15 cellular contexts compared by ENCODE assay signal in the genomic region with DNA sequence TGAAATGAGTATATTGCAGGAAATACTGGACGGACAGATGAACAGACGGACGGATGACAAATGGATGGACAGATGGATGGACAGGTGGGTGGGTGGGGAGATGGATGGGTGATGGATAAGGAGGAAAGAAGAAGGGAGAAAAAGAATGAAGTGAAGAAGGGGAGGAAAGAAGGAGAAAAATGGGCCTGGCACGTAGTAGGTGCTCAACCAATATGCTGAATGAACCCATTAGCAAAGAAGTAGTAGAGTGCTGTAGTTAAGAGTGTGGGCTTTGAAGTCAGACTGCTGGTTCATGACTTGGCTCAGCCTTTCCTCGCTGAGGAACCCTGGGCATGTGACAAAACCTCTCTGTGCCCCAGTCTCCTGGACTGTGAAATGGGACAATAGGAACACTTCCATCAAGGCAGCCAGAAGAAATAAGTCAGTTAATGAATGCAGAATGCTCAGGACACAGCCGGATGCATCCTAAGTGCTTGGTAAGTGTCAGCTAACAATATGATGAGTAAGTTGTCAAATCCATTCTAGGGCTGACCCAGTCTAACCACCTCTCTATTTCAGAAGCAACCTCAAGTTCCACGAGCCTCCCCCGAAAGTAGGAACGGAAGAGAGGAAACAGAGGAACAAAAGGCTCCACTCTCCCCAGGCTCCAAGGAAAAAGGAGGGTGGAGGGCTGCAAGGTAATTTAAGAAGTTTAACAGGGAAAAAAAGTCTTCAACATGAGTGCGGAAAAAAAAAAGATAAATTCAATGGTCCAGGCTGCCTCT. TPM values are rescaled to one million over a fixed set of nuclear protein-coding genes. Genes with fewer than 3 reads are reported as not detected.
A peak's percentile ranks its signal among the peaks of the same experiment; 100 is the strongest.
DNase-seq lines count a peak whose midpoint lies in the region; ATAC-seq and TF ChIP-seq lines count a peak whose summit lies in the region.
"Had no signal": no experiment of that assay in that cellular context is flagged by ENCODE, and none has a peak within 500 bp of the region (broad histone marks: within the 10 kb centered on the region; RNA-seq: fewer than 3 reads in every experiment).

No MANE protein-coding gene starts in this region.

- H3K4me3 Mint-ChIP-seq in CD4-positive, CD25-positive, alpha-beta regulatory T cell = peak overlapping the region; percentile 44 to 82 (median 74)
- H3K4me3 Mint-ChIP-seq in activated T-helper 17 cell treated with anti-CD3 and anti-CD28 coated beads, Interleukin-2, amount 50 U/mL, for 72 hours = no peak overlapping the region
- H3K4me3 Mint-ChIP-seq in naive B cell = peak overlapping the region in 2 of 8 donors; percentile 5 to 19

- no peak for DNase-seq in CD4-positive, CD25-positive, alpha-beta regulatory T cell
- peak; percentile 55 for DNase-seq in GM13977 (ENCODE audit: low spot score)
- DNase-seq in naive B cell = no peak
- no peak for DNase-seq in putamen (ENCODE audit: low spot score)
- DNase-seq: activated CD4-positive, alpha-beta T cell treated with anti-CD3 and anti-CD28 coated beads for 4 hours; activated gamma-delta T cell treated with Interleukin-2 at 50 U/mL for 16 hours; Calu3; Kasumi-1; kidney glomerular epithelial cell; T-helper 1 cell had no signal

- peak overlapping the region; percentile 38 for H3K4me3 ChIP-seq in CD4-positive, CD25-positive, alpha-beta regulatory T cell (ENCODE audit: low read depth, low read length)
- H3K4me3 ChIP-seq: Peyer's patch, skin epidermis had no signal

- ATAC-seq in CD4-positive, CD25-positive, alpha-beta regulatory T cell (ENCODE audit: low read depth in 2 of 2) = no peak
- peak; percentile 63 for ATAC-seq in activated T-helper 17 cell treated with anti-CD3 and anti-CD28 coated beads, Interleukin-2, amount 50 U/mL, for 72 hours (replicated peaks)
- ATAC-seq in naive B cell (ENCODE audit: low read depth in 2 of 2) (no peak), GM21390 (IDR thresholded peaks at IDR 0.05; ENCODE audit: unreplicated experiment) (no peak), GM18511 (IDR thresholded peaks at IDR 0.05; ENCODE audit: unreplicated experiment) (no peak)

- TF ChIP-seq CTCF in GM13977 (IDR thresholded peaks at IDR 0.05; ENCODE audit: extremely low read depth, insufficient read depth, missing control alignments) = no peak

- peaks cover 38 to 87% (median 74%) of the 10 kb centered on the region in 4 donors for H3K4me1 Mint-ChIP-seq in CD4-positive, CD25-positive, alpha-beta regulatory T cell
- peaks cover 71% of the 10 kb centered on the region for H3K4me1 Mint-ChIP-seq in activated T-helper 17 cell treated with anti-CD3 and anti-CD28 coated beads, Interleukin-2, amount 50 U/mL, for 72 hours
- peaks cover 62 to 88% (median 79%) of the 10 kb centered on the region in 3 donors for H3K4me1 Mint-ChIP-seq in naive B cell

- peaks cover 24% of the 10 kb centered on the region for H3K36me3 ChIP-seq in CD4-positive, CD25-positive, alpha-beta regulatory T cell (ENCODE audit: control insufficient read depth, insufficient read depth, low read length)
- H3K36me3 ChIP-seq: Peyer's patch had no signal

- in situ Hi-C loops in GM13977 (cut with MboI; ENCODE audit: low pct_unique_long_range_greater_than_20kb, low sequenced_read_pairs, unreplicated experiment) = no loop called here

- no peaks in the 10 kb centered on the region for H3K27me3 ChIP-seq in CD4-positive, CD25-positive, alpha-beta regulatory T cell (ENCODE audit: control insufficient read depth, insufficient read depth, low read length)
- H3K27me3 ChIP-seq: Peyer's patch had no signal

- H3K9me3 ChIP-seq in CD4-positive, CD25-positive, alpha-beta regulatory T cell (ENCODE audit: control insufficient read depth in 2 of 2, low read length in 2 of 2) = no peaks in the 10 kb centered on the region
- H3K9me3 ChIP-seq: Peyer's patch had no signal

- no peaks in the 10 kb centered on the region for H3K27me3 Mint-ChIP-seq in CD4-positive, CD25-positive, alpha-beta regulatory T cell
- no peaks in the 10 kb centered on the region for H3K27me3 Mint-ChIP-seq in activated T-helper 17 cell treated with anti-CD3 and anti-CD28 coated beads, Interleukin-2, amount 50 U/mL, for 72 hours
- no peaks in the 10 kb centered on the region for H3K27me3 Mint-ChIP-seq in naive B cell

- H3K27ac Mint-ChIP-seq in CD4-positive, CD25-positive, alpha-beta regulatory T cell = peak overlapping the region; percentile 77 to 90 (median 85)
- no peak overlapping the region for H3K27ac Mint-ChIP-seq in activated T-helper 17 cell treated with anti-CD3 and anti-CD28 coated beads, Interleukin-2, amount 50 U/mL, for 72 hours
- H3K27ac Mint-ChIP-seq in naive B cell = peak overlapping the region in 5 of 6 donors; percentile 74 to 97 (median 94)

- H3K27ac ChIP-seq in CD4-positive, CD25-positive, alpha-beta regulatory T cell (ENCODE audit: insufficient read depth, low read length, poor library complexity, severe bottlenecking) = peak overlapping the region; percentile 52

- peaks cover 67% of the 10 kb centered on the region for H3K4me1 ChIP-seq in CD4-positive, CD25-positive, alpha-beta regulatory T cell (ENCODE audit: control insufficient read depth, insufficient read depth, low read length, poor library complexity, severe bottlenecking)

- H3K9me3 Mint-ChIP-seq in CD4-positive, CD25-positive, alpha-beta regulatory T cell = peaks cover 0 to 1% (median 0%) of the 10 kb centered on the region in 7 donors
- H3K9me3 Mint-ChIP-seq in activated T-helper 17 cell treated with anti-CD3 and anti-CD28 coated beads, Interleukin-2, amount 50 U/mL, for 72 hours = no peaks in the 10 kb centered on the region
- no peaks in the 10 kb centered on the region for H3K9me3 Mint-ChIP-seq in naive B cell

- H3K36me3 Mint-ChIP-seq in CD4-positive, CD25-positive, alpha-beta regulatory T cell = peaks cover 12% of the 10 kb centered on the region
- H3K36me3 Mint-ChIP-seq in activated T-helper 17 cell treated with anti-CD3 and anti-CD28 coated beads, Interleukin-2, amount 50 U/mL, for 72 hours (ENCODE audit: low read depth) = peaks cover 49% of the 10 kb centered on the region
- no peaks in the 10 kb centered on the region for H3K36me3 Mint-ChIP-seq in naive B cell

RNA-seq across cellular contexts. Expression of gene PREX1, which starts 37.8 kb away (rescaled TPM):
- 264 TPM for total RNA-seq in CD4-positive, CD25-positive, alpha-beta regulatory T cell
- polyA plus RNA-seq in CD4-positive, CD25-positive, alpha-beta regulatory T cell = 10 to 100 TPM; 40.8 to 58.5 (median 50.1) TPM
- 100 to 1,000 TPM in 1 of 2 donors, 10 to 100 TPM in 1; 96.1 to 111 TPM for total RNA-seq in activated T-helper 17 cell treated with anti-CD3 and anti-CD28 coated beads, Interleukin-2, amount 50 U/mL, for 72 hours
- 10 to 100 TPM; 13.3 to 37.5 (median 17.1) TPM for polyA plus RNA-seq in naive B cell (ENCODE audit: low read depth in 6 of 6)
